ENCODE assay signal across 8 cellular contexts in the genomic region with DNA sequence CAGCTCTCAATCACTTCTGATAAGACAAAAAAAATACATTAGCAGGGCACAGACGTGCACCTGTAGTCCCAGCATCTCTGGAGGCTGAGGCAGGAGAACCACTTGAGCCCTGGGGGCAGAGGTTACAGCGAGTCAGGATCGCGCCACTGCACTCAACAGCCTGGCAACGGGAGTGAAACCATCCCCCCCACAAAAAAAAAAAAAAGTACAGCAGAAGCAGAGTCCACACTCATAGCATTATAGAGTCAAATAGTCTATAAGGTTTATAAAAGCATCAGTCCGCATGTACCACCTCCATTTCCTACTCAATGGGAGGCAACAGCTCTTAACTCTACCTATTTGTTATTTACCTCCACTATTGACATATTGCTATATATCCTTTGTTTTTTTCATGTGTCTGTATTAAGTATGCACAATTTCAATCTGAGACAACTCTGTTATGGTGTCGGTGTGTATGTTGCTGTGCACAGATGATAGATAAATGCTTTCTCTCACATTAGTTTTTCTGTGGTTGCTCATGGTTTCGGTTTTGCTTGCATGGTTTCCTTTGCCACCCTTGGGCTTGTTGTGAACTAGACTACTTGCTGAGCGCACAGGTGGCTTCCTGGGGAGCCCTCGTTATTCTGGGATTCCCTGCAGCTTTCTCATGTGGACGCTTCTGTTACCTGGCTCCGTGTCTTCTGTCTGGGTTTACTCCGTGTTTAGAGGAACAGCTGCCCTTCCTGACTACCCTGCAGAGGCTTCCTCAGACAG. TPM values are rescaled to one million over a fixed set of nuclear protein-coding genes. Genes with fewer than 3 reads are reported as not detected.
DNase-seq lines count a peak whose midpoint lies in the region; ATAC-seq and TF ChIP-seq lines count a peak whose summit lies in the region.

No MANE protein-coding gene starts in this region.

- no peak overlapping the region for H3K27ac Mint-ChIP-seq in activated T-cell treated with anti-CD3 and anti-CD28 coated beads, Interleukin-2, amount 50 U/mL, for 24 hours
- H3K27ac Mint-ChIP-seq in activated CD4-positive, alpha-beta T cell treated with anti-CD3 and anti-CD28 coated beads for 36 hours: no peak overlapping the region

- H3K27me3 Mint-ChIP-seq in activated T-cell treated with anti-CD3 and anti-CD28 coated beads, Interleukin-2, amount 50 U/mL, for 24 hours: peaks cover 17% of the 10 kb centered on the region
- H3K27me3 Mint-ChIP-seq in activated CD4-positive, alpha-beta T cell treated with anti-CD3 and anti-CD28 coated beads for 36 hours: peaks cover 6% of the 10 kb centered on the region

- H3K9me3 ChIP-seq in SK-N-SH: no peaks in the 10 kb centered on the region

- H3K27ac ChIP-seq in SK-N-SH (ENCODE audit: low read depth in 2 of 2, low read length in 1 of 2): no peak overlapping the region

- WGBS in SK-N-SH (ENCODE audit: low lambda C conversion rate): 76% methylated on average over 13 of the region's 13 CpGs

- no peak for TF ChIP-seq EP300 in SK-N-SH (IDR thresholded peaks at IDR 0.05; ENCODE audit: borderline replicate concordance in 1 of 2, low read depth in 1 of 2, low read length in 1 of 2)

- no peak overlapping the region for H2AFZ ChIP-seq in SK-N-SH (ENCODE audit: low read depth)

- peak; percentile 21 for DNase-seq in activated T-cell treated with anti-CD3 and anti-CD28 coated beads for 1 hour (ENCODE audit: low read depth)
- DNase-seq in activated T-cell treated with anti-CD3 and anti-CD28 coated beads, Interleukin-2, amount 50 U/mL, for 24 hours: no peak
- peak; percentile 56 for DNase-seq in activated CD4-positive, alpha-beta T cell treated with anti-CD3 and anti-CD28 coated beads for 36 hours
- peak; percentile 27 for DNase-seq in stimulated activated CD4-positive, alpha-beta T cell treated with anti-CD3 and anti-CD28 coated beads, Interleukin-12 subunit alpha, Interleukin-12 subunit beta, amount 100 ng/mL, for 4 hours
- no peak for DNase-seq in NCI-H1694 (lab: John Stamatoyannopoulos, UW)
- no peak for DNase-seq in SK-N-SH
- DNase-seq in NCI-H82 treated with DMSO at 0.1 percent for 48 hours (lab: John Stamatoyannopoulos, UW; ENCODE audit: unreplicated experiment): no peak

- POLR2A ChIA-PET in activated CD4-positive, alpha-beta T cell treated with anti-CD3 and anti-CD28 coated beads for 36 hours (lab: Charles Lee): no interaction called here
- POLR2A ChIA-PET in SK-N-SH (lab: Yijun Ruan, JAX): no interaction called here

- no peaks in the 10 kb centered on the region for H3K36me3 ChIP-seq in SK-N-SH (replicated peaks in 1 of 2; ENCODE audit: control insufficient read depth in 1 of 2, insufficient read depth in 2 of 2, low read length in 1 of 2)

- H3K4me3 Mint-ChIP-seq in activated T-cell treated with anti-CD3 and anti-CD28 coated beads, Interleukin-2, amount 50 U/mL, for 24 hours: no peak overlapping the region
- no peak overlapping the region for H3K4me3 Mint-ChIP-seq in activated CD4-positive, alpha-beta T cell treated with anti-CD3 and anti-CD28 coated beads for 36 hours

- no peaks in the 10 kb centered on the region for H3K79me2 ChIP-seq in SK-N-SH (ENCODE audit: insufficient read depth)

- H3K9me3 Mint-ChIP-seq in activated T-cell treated with anti-CD3 and anti-CD28 coated beads, Interleukin-2, amount 50 U/mL, for 24 hours: no peaks in the 10 kb centered on the region
- H3K9me3 Mint-ChIP-seq in activated CD4-positive, alpha-beta T cell treated with anti-CD3 and anti-CD28 coated beads for 36 hours (ENCODE audit: low read depth): no peaks in the 10 kb centered on the region

- intact Hi-C loops in activated CD4-positive, alpha-beta T cell treated with anti-CD3 and anti-CD28 coated beads for 36 hours (cut with DNase I, micrococcal nuclease): no loop called here

- no peaks in the 10 kb centered on the region for H4K20me1 ChIP-seq in SK-N-SH (ENCODE audit: insufficient read depth)

- no peaks in the 10 kb centered on the region for H3K36me3 Mint-ChIP-seq in activated T-cell treated with anti-CD3 and anti-CD28 coated beads, Interleukin-2, amount 50 U/mL, for 24 hours (ENCODE audit: low read depth)
- no peaks in the 10 kb centered on the region for H3K36me3 Mint-ChIP-seq in activated CD4-positive, alpha-beta T cell treated with anti-CD3 and anti-CD28 coated beads for 36 hours (ENCODE audit: low read depth)

- H3F3A ChIP-seq in SK-N-SH (replicated peaks; ENCODE audit: insufficient read depth): no peaks in the 10 kb centered on the region

- H3K4me3 ChIP-seq in SK-N-SH (ENCODE audit: low read depth in 2 of 2, low read length in 1 of 2): no peak overlapping the region

- no peaks in the 10 kb centered on the region for H3K27me3 ChIP-seq in SK-N-SH (ENCODE audit: insufficient read depth)

- no peaks in the 10 kb centered on the region for H3K9me2 ChIP-seq in SK-N-SH

- no peak overlapping the region for H3K9ac ChIP-seq in SK-N-SH

- no peak for TF ChIP-seq CTCF in SK-N-SH (IDR thresholded peaks at IDR 0.05)

- TF ChIP-seq RAD21 in SK-N-SH (IDR thresholded peaks at IDR 0.05; ENCODE audit: low read length): no peak

- peak; percentile 94 for ATAC-seq in HG03196 (IDR thresholded peaks at IDR 0.05; ENCODE audit: unreplicated experiment)
- peak; percentile 96 for ATAC-seq in activated CD4-positive, alpha-beta T cell treated with anti-CD3 and anti-CD28 coated beads for 36 hours

- peaks cover 15% of the 10 kb centered on the region for H3K4me1 Mint-ChIP-seq in activated T-cell treated with anti-CD3 and anti-CD28 coated beads, Interleukin-2, amount 50 U/mL, for 24 hours (ENCODE audit: low read depth)
- H3K4me1 Mint-ChIP-seq in activated CD4-positive, alpha-beta T cell treated with anti-CD3 and anti-CD28 coated beads for 36 hours: peaks cover 14% of the 10 kb centered on the region

- no peak overlapping the region for H3K4me2 ChIP-seq in SK-N-SH

- no peaks in the 10 kb centered on the region for H3K4me1 ChIP-seq in SK-N-SH (ENCODE audit: control insufficient read depth in 1 of 2, insufficient read depth in 2 of 2, low read depth in 1 of 2, low read length in 1 of 2)

- CTCF ChIA-PET in activated CD4-positive, alpha-beta T cell treated with anti-CD3 and anti-CD28 coated beads for 36 hours (lab: Charles Lee): interaction anchor here (0.6 to 1.5 kb wide), 2 partner anchors 9 to 192 kb away, joined by 3 read pairs; no protein-coding TSS in a partner anchor
- CTCF ChIA-PET in SK-N-SH (lab: Yijun Ruan, JAX): interaction anchor here (1.2 to 1.3 kb wide), 2 partner anchors 44 to 123 kb away, joined by 3 to 6 read pairs; no protein-coding TSS in a partner anchor

TF ChIP-seq in SK-N-SH, 30 proteins besides CTCF, POLR2A, EP300 and RAD21:
- no peak for TF ChIP-seq JUND (IDR thresholded peaks at IDR 0.05)
- TF ChIP-seq TCF12 (IDR thresholded peaks at IDR 0.05): no peak

RNA-seq across cellular contexts. Expression of a gene that starts 40.4 kb away (rescaled TPM):
- under 1 TPM; 0.78 to 0.88 TPM for total RNA-seq in activated CD4-positive, alpha-beta T cell treated with anti-CD3 and anti-CD28 coated beads for 36 hours
- polyA plus RNA-seq in SK-N-SH (2012; rRNA removed): 0.86 and 0.95 TPM in 2 replicates
- polyA plus RNA-seq in SK-N-SH (2012; cell fraction: cytosol; rRNA removed): 0.63 and 0.73 TPM in 2 replicates
- polyA plus RNA-seq in SK-N-SH (2012; cell fraction: nucleus; rRNA removed): 1.5 and 2.7 TPM in 2 replicates

Comparison
In these comparisons a context has a peak if more than half of its experiments do, and no peak if none do; other contexts are left out.
1. DNase-seq: peak in activated T-cell treated with anti-CD3 and anti-CD28 coated beads for 1 hour (single experiment), activated CD4-positive, alpha-beta T cell treated with anti-CD3 and anti-CD28 coated beads for 36 hours (single experiment) and stimulated activated CD4-positive, alpha-beta T cell treated with anti-CD3 and anti-CD28 coated beads, Interleukin-12 subunit alpha, Interleukin-12 subunit beta, amount 100 ng/mL, for 4 hours (single experiment); none in activated T-cell treated with anti-CD3 and anti-CD28 coated beads, Interleukin-2, amount 50 U/mL, for 24 hours (single experiment), NCI-H1694 (single experiment), SK-N-SH (single experiment) and NCI-H82 treated with DMSO at 0.1 percent for 48 hours (single experiment).